1 cellular context compared by ENCODE assay signal in the genomic region with DNA sequence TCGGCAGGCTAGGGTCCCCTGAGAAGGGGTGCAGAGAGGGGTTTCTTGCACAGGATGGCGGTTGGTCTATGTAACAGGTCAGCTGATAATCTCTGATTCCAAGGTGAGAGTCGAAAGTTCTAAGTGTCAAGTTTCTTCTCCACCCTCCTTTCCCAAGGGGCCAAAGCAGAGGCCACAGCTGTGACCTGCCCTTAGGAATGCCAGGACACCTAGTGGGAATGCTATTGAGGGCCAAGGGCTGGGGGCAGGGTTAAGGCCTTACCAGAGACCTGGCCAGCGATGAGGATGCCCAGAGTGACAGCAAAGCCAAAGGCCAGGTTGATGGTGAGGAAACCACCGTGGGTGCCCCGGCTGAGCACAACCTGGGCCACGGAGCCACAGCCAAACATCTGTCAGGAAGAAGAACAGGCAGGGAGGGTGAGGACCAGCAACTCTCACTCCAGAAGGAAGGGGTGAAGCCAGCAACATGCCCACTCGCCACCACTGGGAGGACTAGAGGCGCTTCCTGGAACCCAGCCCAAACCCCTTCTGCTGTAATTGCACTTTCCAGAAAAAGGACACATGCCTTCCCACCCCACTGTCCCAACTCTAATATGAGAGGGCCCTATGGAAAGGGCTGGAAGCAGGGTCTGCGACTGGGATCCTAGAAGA.
TF ChIP-seq lines count a peak whose summit lies in the region.

No MANE protein-coding gene starts in this region.

TF ChIP-seq in HepG2, 621 proteins besides CTCF, POLR2A, EP300 and RAD21:
- TF ChIP-seq HNF4G (IDR thresholded peaks at IDR 0.05; ENCODE audit: borderline replicate concordance, low read depth, low read length) (peak; percentile 32; the same call in 1 of the 2 replicates), HNF4G (CRISPR knock-in tag; IDR thresholded peaks at IDR 0.05; ENCODE audit: borderline replicate concordance, low read depth) (no peak), ZNF550 (CRISPR knock-in tag; IDR thresholded peaks at IDR 0.05; ENCODE audit: borderline replicate concordance) (no peak), ZSCAN25 (CRISPR knock-in tag; IDR thresholded peaks at IDR 0.05) (0 out of 2 replicates have a peak, but pooled peaks have one; percentile 27), ZNF232 (CRISPR knock-in tag; IDR thresholded peaks at IDR 0.05; ENCODE audit: borderline replicate concordance) (no peak)
- TF ChIP-seq, protein P1, sequence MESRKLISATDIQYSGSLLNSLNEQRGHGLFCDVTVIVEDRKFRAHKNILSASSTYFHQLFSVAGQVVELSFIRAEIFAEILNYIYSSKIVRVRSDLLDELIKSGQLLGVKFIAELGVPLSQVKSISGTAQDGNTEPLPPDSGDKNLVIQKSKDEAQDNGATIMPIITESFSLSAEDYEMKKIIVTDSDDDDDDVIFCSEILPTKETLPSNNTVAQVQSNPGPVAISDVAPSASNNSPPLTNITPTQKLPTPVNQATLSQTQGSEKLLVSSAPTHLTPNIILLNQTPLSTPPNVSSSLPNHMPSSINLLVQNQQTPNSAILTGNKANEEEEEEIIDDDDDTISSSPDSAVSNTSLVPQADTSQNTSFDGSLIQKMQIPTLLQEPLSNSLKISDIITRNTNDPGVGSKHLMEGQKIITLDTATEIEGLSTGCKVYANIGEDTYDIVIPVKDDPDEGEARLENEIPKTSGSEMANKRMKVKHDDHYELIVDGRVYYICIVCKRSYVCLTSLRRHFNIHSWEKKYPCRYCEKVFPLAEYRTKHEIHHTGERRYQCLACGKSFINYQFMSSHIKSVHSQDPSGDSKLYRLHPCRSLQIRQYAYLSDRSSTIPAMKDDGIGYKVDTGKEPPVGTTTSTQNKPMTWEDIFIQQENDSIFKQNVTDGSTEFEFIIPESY (CRISPR knock-in tag; IDR thresholded peaks at IDR 0.05), result peak; percentile 99
